1 cellular context compared by ENCODE assay signal in genomic region chr15:79978260-79978659, GRCh38.
TF ChIP-seq lines count a peak whose summit lies in the region.

No MANE protein-coding gene starts in this region.

TF ChIP-seq in GM23338, 12 proteins besides CTCF, POLR2A, EP300 and RAD21:
- TF ChIP-seq ZNF462 (CRISPR knock-in tag; IDR thresholded peaks at IDR 0.05) (no peak), POLR2AphosphoS5 (IDR thresholded peaks at IDR 0.05; ENCODE audit: low read depth) (no peak), NANOG (IDR thresholded peaks at IDR 0.05; ENCODE audit: borderline replicate concordance) (no peak), REST (IDR thresholded peaks at IDR 0.05; ENCODE audit: unreplicated experiment) (no peak), EZH2phosphoT487 (IDR thresholded peaks at IDR 0.05; ENCODE audit: unreplicated experiment) (no peak), EZH2 (IDR thresholded peaks at IDR 0.05; ENCODE audit: low read depth, unreplicated experiment) (no peak), JUNB (IDR thresholded peaks at IDR 0.05; ENCODE audit: unreplicated experiment) (no peak), ZNF331 (CRISPR knock-in tag; IDR thresholded peaks at IDR 0.05; ENCODE audit: low read depth) (no peak), CREB1 (CRISPR knock-in tag; IDR thresholded peaks at IDR 0.05; ENCODE audit: low read depth) (no peak), STAT1 (IDR thresholded peaks at IDR 0.05; ENCODE audit: unreplicated experiment) (no peak), ZNF114 (CRISPR knock-in tag; IDR thresholded peaks at IDR 0.05) (no peak), ETS1 (IDR thresholded peaks at IDR 0.05) (no peak)
TF ChIP-seq in GM23338: peak in this region for 0.
